In the genomic region with DNA sequence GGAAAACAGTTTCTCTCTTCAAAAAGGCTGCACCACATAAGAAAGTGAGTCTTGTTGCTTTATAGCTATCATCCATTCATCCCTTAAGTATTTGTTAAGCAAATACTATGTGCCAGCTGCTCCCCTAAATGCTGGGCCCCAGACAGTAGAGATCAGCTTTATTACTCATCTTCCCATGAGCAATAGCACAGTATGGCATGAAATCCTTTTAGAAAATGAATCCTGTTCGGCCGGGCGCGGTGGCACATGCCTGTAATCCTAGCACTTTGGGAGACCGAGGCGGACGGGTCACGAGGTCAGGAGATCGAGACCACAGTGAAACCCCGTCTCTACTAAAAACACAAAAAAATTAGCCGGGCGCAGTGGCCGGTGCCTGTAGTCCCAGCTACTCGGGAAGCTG, we compare ENCODE assay signal across 27 cellular contexts.
DNase-seq lines count a peak whose midpoint lies in the region; ATAC-seq and TF ChIP-seq lines count a peak whose summit lies in the region.
"Had no signal": no experiment of that assay in that cellular context is flagged by ENCODE, and none has a peak within 500 bp of the region (broad histone marks: within the 10 kb centered on the region; RNA-seq: fewer than 3 reads in every experiment).

No MANE protein-coding gene starts in this region.

- WGBS in neuronal stem cell (ENCODE audit: extremely low coverage in 2 of 2, insufficient read length in 2 of 2, insufficient replicate concordance in 1 of 2), 2 donors: no CpG with 5 or more reads among the region's 14 CpGs

- H3K4ac ChIP-seq in neuronal stem cell (ENCODE audit: low read length): no peak overlapping the region

- H3K36me3 Mint-ChIP-seq in activated T-cell treated with anti-CD3 and anti-CD28 coated beads, Interleukin-2, amount 50 U/mL, for 24 hours (ENCODE audit: low read depth): no peaks in the 10 kb centered on the region

- H3K36me3 ChIP-seq in adipocyte (ENCODE audit: control insufficient read depth, insufficient read depth, low read length, severe bottlenecking): peaks cover 14% of the 10 kb centered on the region
- no peaks in the 10 kb centered on the region for H3K36me3 ChIP-seq in neuronal stem cell (replicated peaks in 1 of 2; ENCODE audit: control insufficient read depth in 2 of 2, insufficient read depth in 2 of 2, low read length in 2 of 2)
- H3K36me3 ChIP-seq: gastrocnemius medialis, neutrophil, suprapubic skin had no signal

- H2BK12ac ChIP-seq in neuronal stem cell (ENCODE audit: low read length): no peak overlapping the region

- no peak overlapping the region for H3K27ac ChIP-seq in foreskin keratinocyte
- no peak overlapping the region for H3K27ac ChIP-seq in neuronal stem cell (replicated peaks; ENCODE audit: low read length)
- H3K27ac ChIP-seq: C4-2B, gastrocnemius medialis, lower lobe of right lung, neutrophil, suprapubic skin had no signal

- H3K18ac ChIP-seq in neuronal stem cell (ENCODE audit: low read length): no peak overlapping the region

- H3K79me1 ChIP-seq in neuronal stem cell (ENCODE audit: low read depth, low read length): no peaks in the 10 kb centered on the region

- H2BK15ac ChIP-seq in neuronal stem cell (ENCODE audit: low read length): no peak overlapping the region

- H2BK5ac ChIP-seq in neuronal stem cell (ENCODE audit: low read length): no peak overlapping the region

- H3K9me3 Mint-ChIP-seq in activated T-cell treated with anti-CD3 and anti-CD28 coated beads, Interleukin-2, amount 50 U/mL, for 24 hours: no peaks in the 10 kb centered on the region
- H3K9me3 Mint-ChIP-seq: activated CD8-positive, alpha-beta T cell treated with anti-CD3 and anti-CD28 coated beads for 36 hours; H9; stimulated activated memory B cell treated with anti-CD40 and anti-IgM and Interleukin-4, amounts not matched to agents 10 μg/mL and 1 μg/mL and 100 μg/mL, for 72 hours had no signal

- peak; percentile 80 for ATAC-seq in foreskin keratinocyte
- ATAC-seq in HG03025 (IDR thresholded peaks at IDR 0.05; ENCODE audit: low FRiP score, unreplicated experiment): no peak
- ATAC-seq: activated CD8-positive, alpha-beta T cell treated with anti-CD3 and anti-CD28 coated beads for 36 hours; gastrocnemius medialis; lower lobe of right lung; stimulated activated memory B cell treated with anti-CD40 and anti-IgM and Interleukin-4, amounts not matched to agents 10 μg/mL and 1 μg/mL and 100 μg/mL, for 72 hours had no signal

- DNase-seq in AG09309 (ENCODE audit: low read depth) (peak; percentile 5), HPDE6-E6E7 (ENCODE audit: extremely low spot score) (peak; percentile 25), adipocyte (ENCODE audit: low read depth) (peak; percentile 3), foreskin keratinocyte (peak; percentile 49 to 58), neuronal stem cell (ENCODE audit: low spot score) (no peak)
- no peak for DNase-seq in activated T-cell treated with anti-CD3 and anti-CD28 coated beads, Interleukin-2, amount 50 U/mL, for 24 hours
- no peak for DNase-seq in activated T-cell treated with anti-CD3 and anti-CD28 coated beads, Interleukin-2, amount 50 U/mL, for 48 hours
- DNase-seq: activated CD8-positive, alpha-beta T cell treated with anti-CD3 and anti-CD28 coated beads for 36 hours; activated naive CD4-positive, alpha-beta T cell; activated T-cell treated with anti-CD3 and anti-CD28 coated beads for 4 hours; amygdala; central memory CD4-positive, alpha-beta T cell; gastrocnemius medialis; H9; islet precursor cell; Karpas-422; lower lobe of right lung; NCI-H187; NCI-H446; NK-92 treated with Interleukin-12 subunit alpha and Interleukin-12 subunit beta, amount 100 ng/mL, for 24 hours; stimulated activated CD4-positive, alpha-beta T cell treated with anti-CD3 and anti-CD28 coated beads, Interleukin-2, amount 100 ng/mL, for 24 hours; T1000 had no signal

- H3K4me1 Mint-ChIP-seq in activated T-cell treated with anti-CD3 and anti-CD28 coated beads, Interleukin-2, amount 50 U/mL, for 24 hours (ENCODE audit: low read depth): no peaks in the 10 kb centered on the region

- no peak overlapping the region for H2AFZ ChIP-seq in neuronal stem cell (ENCODE audit: low read length)

- H3K4me3 ChIP-seq in AG09309 (ENCODE audit: control insufficient read depth, low read depth, low read length) (no peak overlapping the region), adipocyte (ENCODE audit: low read length) (no peak overlapping the region), neuronal stem cell (ENCODE audit: low read length in 2 of 2) (no peak overlapping the region)
- H3K4me3 ChIP-seq: gastrocnemius medialis, lower lobe of right lung, suprapubic skin had no signal

- no peak overlapping the region for H2AK5ac ChIP-seq in neuronal stem cell (ENCODE audit: low read depth, low read length)

- no peak overlapping the region for H2BK120ac ChIP-seq in neuronal stem cell (ENCODE audit: low read depth, low read length)

- peak overlapping the region; percentile 4 for H3K9ac ChIP-seq in adipocyte (ENCODE audit: low read length)
- H3K9ac ChIP-seq in neuronal stem cell (ENCODE audit: low read depth, low read length, poor library complexity): no peak overlapping the region

- no peak overlapping the region for H3K14ac ChIP-seq in neuronal stem cell (ENCODE audit: low read length)

- H3K9me3 ChIP-seq in adipocyte (ENCODE audit: control insufficient read depth, low read length) (no peaks in the 10 kb centered on the region), neuronal stem cell (replicated peaks in 1 of 2; ENCODE audit: control insufficient read depth in 2 of 2, insufficient read depth in 1 of 2, low read depth in 1 of 2, low read length in 2 of 2) (peaks cover 0 to 3% of the 10 kb centered on the region in 2 donors)
- H3K9me3 ChIP-seq: gastrocnemius medialis, lower lobe of right lung, neutrophil, suprapubic skin had no signal

- no peak overlapping the region for H4K8ac ChIP-seq in neuronal stem cell (ENCODE audit: low read depth, low read length)

- H3K4me1 ChIP-seq in adipocyte (ENCODE audit: control insufficient read depth, insufficient read depth, low read length): peaks cover 26% of the 10 kb centered on the region
- no peaks in the 10 kb centered on the region for H3K4me1 ChIP-seq in foreskin keratinocyte
- peaks cover 0 to 1% of the 10 kb centered on the region in 2 donors for H3K4me1 ChIP-seq in neuronal stem cell (ENCODE audit: control insufficient read depth in 2 of 2, insufficient read depth in 1 of 2, low read depth in 1 of 2, low read length in 2 of 2)
- H3K4me1 ChIP-seq: gastrocnemius medialis, lower lobe of right lung, suprapubic skin had no signal

- no peak overlapping the region for H3K4me2 ChIP-seq in neuronal stem cell (ENCODE audit: insufficient read depth, low read length, poor library complexity, severe bottlenecking)

- H3K23ac ChIP-seq in neuronal stem cell (ENCODE audit: low read depth, low read length, poor library complexity): no peak overlapping the region

- no peak overlapping the region for H3K4me3 Mint-ChIP-seq in activated T-cell treated with anti-CD3 and anti-CD28 coated beads, Interleukin-2, amount 50 U/mL, for 24 hours
- H3K4me3 Mint-ChIP-seq: activated CD8-positive, alpha-beta T cell treated with anti-CD3 and anti-CD28 coated beads for 36 hours; H9; stimulated activated memory B cell treated with anti-CD40 and anti-IgM and Interleukin-4, amounts not matched to agents 10 μg/mL and 1 μg/mL and 100 μg/mL, for 72 hours had no signal

- no peaks in the 10 kb centered on the region for H3K27me3 Mint-ChIP-seq in activated T-cell treated with anti-CD3 and anti-CD28 coated beads, Interleukin-2, amount 50 U/mL, for 24 hours
- H3K27me3 Mint-ChIP-seq: activated CD8-positive, alpha-beta T cell treated with anti-CD3 and anti-CD28 coated beads for 36 hours; stimulated activated memory B cell treated with anti-CD40 and anti-IgM and Interleukin-4, amounts not matched to agents 10 μg/mL and 1 μg/mL and 100 μg/mL, for 72 hours had no signal

- TF ChIP-seq CTCF in AG09309 (IDR thresholded peaks at IDR 0.05; ENCODE audit: control insufficient read depth, insufficient read depth, low read depth, low read length, missing control alignments) (no peak), foreskin keratinocyte (conservative IDR thresholded peaks at IDR 0.05) (no peak)

- no peak overlapping the region for H4K91ac ChIP-seq in neuronal stem cell (ENCODE audit: low read depth, low read length, poor library complexity)

- H3K27me3 ChIP-seq in adipocyte (replicated peaks; ENCODE audit: control insufficient read depth, insufficient read depth, low read length) (no peaks in the 10 kb centered on the region), foreskin keratinocyte (no peaks in the 10 kb centered on the region), neuronal stem cell (ENCODE audit: control insufficient read depth in 3 of 3, insufficient read depth in 3 of 3, low read depth in 1 of 3, low read length in 3 of 3) (peaks cover 0 to 2% (median 0%) of the 10 kb centered on the region in 3 experiments)
- H3K27me3 ChIP-seq: gastrocnemius medialis, neutrophil, suprapubic skin had no signal

- H3K27ac Mint-ChIP-seq in activated T-cell treated with anti-CD3 and anti-CD28 coated beads, Interleukin-2, amount 50 U/mL, for 24 hours: no peak overlapping the region
- H3K27ac Mint-ChIP-seq: activated CD8-positive, alpha-beta T cell treated with anti-CD3 and anti-CD28 coated beads for 36 hours; stimulated activated memory B cell treated with anti-CD40 and anti-IgM and Interleukin-4, amounts not matched to agents 10 μg/mL and 1 μg/mL and 100 μg/mL, for 72 hours had no signal

Comparison
In these comparisons a context has a peak if more than half of its experiments do, and no peak if none do; other contexts are left out.
1. DNase-seq: peak in AG09309 (single experiment), HPDE6-E6E7 (single experiment), adipocyte (single experiment) and foreskin keratinocyte (2 of 2); none in activated T-cell treated with anti-CD3 and anti-CD28 coated beads, Interleukin-2, amount 50 U/mL, for 24 hours (single experiment), activated T-cell treated with anti-CD3 and anti-CD28 coated beads, Interleukin-2, amount 50 U/mL, for 48 hours (0 of 2) and neuronal stem cell (single experiment).